Comparison of ENCODE assay signal across 10 cellular contexts in genomic region chr7:104973909-104974415, GRCh38. TPM values are rescaled to one million over a fixed set of nuclear protein-coding genes. Genes with fewer than 3 reads are reported as not detected.
DNase-seq lines count a peak whose midpoint lies in the region; ATAC-seq and TF ChIP-seq lines count a peak whose summit lies in the region.
"Had no signal": no experiment of that assay in that cellular context is flagged by ENCODE, and none has a peak within 500 bp of the region (broad histone marks: within the 10 kb centered on the region; RNA-seq: fewer than 3 reads in every experiment).

No MANE protein-coding gene starts in this region.

- intact Hi-C loops in Right ventricle myocardium superior (cut with DNase I), result no loop called here

- 80% methylated on average over 3 of the region's 3 CpGs for WGBS in smooth muscle cell (ENCODE audit: low lambda C conversion rate)

- H3K4me1 ChIP-seq in smooth muscle cell (ENCODE audit: low read depth), result peaks cover 8% of the 10 kb centered on the region

- H4K20me1 ChIP-seq in smooth muscle cell (ENCODE audit: low read depth), result peaks cover 18% of the 10 kb centered on the region

- peak; percentile 47 for ATAC-seq in Right ventricle myocardium superior (ENCODE audit: poor library complexity)
- no peak for ATAC-seq in GM21526 (IDR thresholded peaks at IDR 0.05; ENCODE audit: low FRiP score, unreplicated experiment)
- no peak for ATAC-seq in omental fat pad (ENCODE audit: low FRiP score)

- no peak overlapping the region for H3K4me2 ChIP-seq in smooth muscle cell

- no peaks in the 10 kb centered on the region for H3K9me3 ChIP-seq in smooth muscle cell (replicated peaks; ENCODE audit: low read depth)

- peaks cover 6% of the 10 kb centered on the region for H3K79me2 ChIP-seq in smooth muscle cell (ENCODE audit: low read depth)

- no peak overlapping the region for H3K9ac ChIP-seq in smooth muscle cell (ENCODE audit: low read depth)

- H3K27me3 ChIP-seq in smooth muscle cell (ENCODE audit: low read depth), result no peaks in the 10 kb centered on the region

- DNase-seq in EH (ENCODE audit: low read depth) (peak; percentile 92), amniotic stem cell (lab: John Stamatoyannopoulos, UW) (peak; percentile 55), Right ventricle myocardium superior (no peak), smooth muscle cell (lab: John Stamatoyannopoulos, UW; ENCODE audit: unreplicated experiment) (no peak), HK-2 (ENCODE audit: unreplicated experiment) (no peak), omental fat pad (ENCODE audit: low spot score) (no peak)
- DNase-seq in stimulated activated naive CD4-positive, alpha-beta T cell treated with Interleukin-2 at 50 U/mL for 16 hours (lab: John Stamatoyannopoulos, UW), result no peak
- DNase-seq: NCI-H187, WERI-Rb-1 had no signal

- no peaks in the 10 kb centered on the region for H3K36me3 ChIP-seq in smooth muscle cell (ENCODE audit: low read depth)
- H3K36me3 ChIP-seq: WERI-Rb-1 had no signal

- peaks cover 4% of the 10 kb centered on the region for H3F3A ChIP-seq in smooth muscle cell (ENCODE audit: low read depth)

- no peak overlapping the region for H2AFZ ChIP-seq in smooth muscle cell (ENCODE audit: low read depth)

- TF ChIP-seq CTCF in smooth muscle cell (IDR thresholded peaks at IDR 0.05; ENCODE audit: borderline replicate concordance, insufficient read depth, poor library complexity, severe bottlenecking), result no peak
- no peak for TF ChIP-seq CTCF in omental fat pad (IDR thresholded peaks at IDR 0.05)

- H3K27ac ChIP-seq in smooth muscle cell (ENCODE audit: low read depth), result peak overlapping the region; percentile 32
- H3K27ac ChIP-seq: WERI-Rb-1 had no signal

- H3K4me3 ChIP-seq in smooth muscle cell, result no peak overlapping the region

RNA-seq across cellular contexts. Expression of gene KMT2E, which starts 40.0 kb away (rescaled TPM):
- 35.1 TPM for total RNA-seq in Right ventricle myocardium superior
- total RNA-seq in smooth muscle cell, result 64.4 and 77.3 TPM in 2 replicates
- polyA plus RNA-seq in smooth muscle cell, result 88.1 and 106 TPM in 2 replicates
- total RNA-seq in omental fat pad, result 100 to 1,000 TPM in 2 of 4 donors, 10 to 100 TPM in 2; 75.3 to 124 (median 101) TPM

Comparison
In these comparisons a context has a peak if more than half of its experiments do, and no peak if none do; other contexts are left out.
1. DNase-seq: peak in EH (single experiment) and amniotic stem cell (single experiment); none in Right ventricle myocardium superior (single experiment), smooth muscle cell (single experiment), HK-2 (single experiment), omental fat pad (single experiment) and stimulated activated naive CD4-positive, alpha-beta T cell treated with Interleukin-2 at 50 U/mL for 16 hours (single experiment).